ENCODE assay signal across 11 cellular contexts in the genomic region with DNA sequence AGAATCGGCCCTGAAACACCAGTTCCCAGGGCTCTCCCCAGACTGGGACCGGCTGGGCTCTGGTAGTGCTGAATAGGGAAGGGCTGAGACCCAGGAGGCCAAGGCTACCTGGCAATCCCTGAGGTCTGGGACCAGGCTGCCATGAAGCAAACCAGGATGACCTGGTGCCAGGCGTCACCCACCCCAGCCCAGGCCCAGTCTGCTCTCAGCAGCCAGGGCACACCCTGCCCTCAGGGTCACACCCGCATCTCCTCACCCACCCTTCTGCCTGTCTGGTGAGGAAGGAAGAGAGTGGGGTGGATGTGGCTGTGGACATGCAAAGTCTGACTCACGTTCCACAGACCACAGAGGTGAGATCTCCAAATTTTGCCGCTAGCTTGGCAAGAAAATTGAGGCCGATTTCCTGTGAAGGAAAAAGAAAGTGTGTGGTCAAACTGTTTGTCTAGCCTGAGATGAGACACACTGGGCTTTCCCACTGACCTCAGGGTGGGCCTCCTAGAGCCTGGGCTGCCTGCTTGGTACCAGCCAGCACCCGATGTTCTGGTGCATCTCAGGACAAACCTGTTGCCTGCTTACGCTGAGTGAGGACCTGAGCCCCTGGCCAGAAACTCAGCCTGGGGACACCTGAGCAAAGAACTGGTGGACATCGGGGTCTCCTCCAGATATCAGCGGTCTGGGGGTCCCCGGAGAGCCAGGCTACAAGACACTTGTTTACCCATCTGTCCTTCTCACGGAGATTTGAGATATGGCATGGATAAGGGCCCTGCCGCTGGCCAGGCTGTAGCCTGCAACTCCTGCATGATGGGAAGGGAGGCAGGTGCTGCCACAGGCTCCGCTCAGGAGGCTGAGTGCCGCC. TPM values are rescaled to one million over a fixed set of nuclear protein-coding genes. Genes with fewer than 3 reads are reported as not detected.
DNase-seq lines count a peak whose midpoint lies in the region; ATAC-seq and TF ChIP-seq lines count a peak whose summit lies in the region.
"Had no signal": no experiment of that assay in that cellular context is flagged by ENCODE, and none has a peak within 500 bp of the region (broad histone marks: within the 10 kb centered on the region; RNA-seq: fewer than 3 reads in every experiment).

No MANE protein-coding gene starts in this region.

- H3K9me3 Mint-ChIP-seq in activated CD8-positive, alpha-beta memory T cell treated with anti-CD3 and anti-CD28 coated beads, Interleukin-2, amount 10 ng/mL, durations not matched to agents 7 days and 5 days (ENCODE audit: low read depth): no peaks in the 10 kb centered on the region
- H3K9me3 Mint-ChIP-seq in activated naive CD4-positive, alpha-beta T cell treated with anti-CD3 and anti-CD28 coated beads, Interleukin-2, amount 50 U/mL, for 72 hours: no peaks in the 10 kb centered on the region
- no peaks in the 10 kb centered on the region for H3K9me3 Mint-ChIP-seq in stimulated activated effector memory CD8-positive, alpha-beta T cell treated with anti-CD3 and anti-CD28 coated beads, Interleukin-12 subunit alpha, Interleukin-12 subunit beta, amount 100 ng/mL, for 72 hours

- no peak for TF ChIP-seq CTCF in esophagus squamous epithelium (IDR thresholded peaks at IDR 0.05)

- H3K4me3 Mint-ChIP-seq in activated CD8-positive, alpha-beta memory T cell treated with anti-CD3 and anti-CD28 coated beads, Interleukin-2, amount 10 ng/mL, durations not matched to agents 7 days and 5 days: peak overlapping the region; percentile 18
- H3K4me3 Mint-ChIP-seq in stimulated activated effector memory CD8-positive, alpha-beta T cell treated with anti-CD3 and anti-CD28 coated beads, Interleukin-12 subunit alpha, Interleukin-12 subunit beta, amount 100 ng/mL, for 72 hours: peak overlapping the region; percentile 12

- no peaks in the 10 kb centered on the region for H3K9me3 ChIP-seq in esophagus squamous epithelium

- H3K27ac ChIP-seq in esophagus squamous epithelium: peak overlapping the region in 1 of 4 donors; percentile 5

- peak; percentile 89 for DNase-seq in activated CD8-positive, alpha-beta memory T cell treated with anti-CD3 and anti-CD28 coated beads, Interleukin-2, amount 10 ng/mL, durations not matched to agents 7 days and 5 days
- no peak for DNase-seq in activated CD8-positive, alpha-beta memory T cell treated with anti-CD3 and anti-CD28 coated beads for 24 hours
- DNase-seq in T-helper 22 cell (ENCODE audit: low read depth): peak; percentile 36
- DNase-seq in activated naive CD4-positive, alpha-beta T cell treated with anti-CD3 and anti-CD28 coated beads, Interleukin-2, amount 50 U/mL, for 72 hours (ENCODE audit: low spot score in 2 of 2): no peak
- peak; percentile 61 to 84 for DNase-seq in stimulated activated effector memory CD8-positive, alpha-beta T cell treated with anti-CD3 and anti-CD28 coated beads, Interleukin-12 subunit alpha, Interleukin-12 subunit beta, amount 100 ng/mL, for 72 hours (ENCODE audit: low spot score in 2 of 2)
- DNase-seq in esophagus squamous epithelium (lab: John Stamatoyannopoulos, UW): no peak
- no peak for DNase-seq in NCI-H2029 (lab: John Stamatoyannopoulos, UW)
- no peak for DNase-seq in NCI-H2196 treated with DMSO at 0.1 percent for 48 hours (lab: John Stamatoyannopoulos, UW; ENCODE audit: unreplicated experiment)
- DNase-seq: NCI-H2081 treated with DMSO at 0.1 percent for 48 hours had no signal

- H3K27me3 Mint-ChIP-seq in activated CD8-positive, alpha-beta memory T cell treated with anti-CD3 and anti-CD28 coated beads, Interleukin-2, amount 10 ng/mL, durations not matched to agents 7 days and 5 days: peaks cover 10% of the 10 kb centered on the region

- peaks cover 0 to 3% (median 0%) of the 10 kb centered on the region in 3 donors for H3K4me1 ChIP-seq in esophagus squamous epithelium

- intact Hi-C loops in esophagus squamous epithelium (cut with DNase I): loop anchor here (5.0 kb wide), 1 partner anchor 73 kb away; no protein-coding TSS in a partner anchor

- WGBS in esophagus squamous epithelium, 2 donors: 57 to 60% methylated on average over 7 to 8 of the region's 16 CpGs

- peak; percentile 78 for ATAC-seq in activated CD8-positive, alpha-beta memory T cell treated with anti-CD3 and anti-CD28 coated beads, Interleukin-2, amount 10 ng/mL, durations not matched to agents 7 days and 5 days
- ATAC-seq in activated naive CD4-positive, alpha-beta T cell treated with anti-CD3 and anti-CD28 coated beads, Interleukin-2, amount 50 U/mL, for 72 hours: peak; percentile 78 to 88
- peak; percentile 94 for ATAC-seq in stimulated activated effector memory CD8-positive, alpha-beta T cell treated with anti-CD3 and anti-CD28 coated beads, Interleukin-12 subunit alpha, Interleukin-12 subunit beta, amount 100 ng/mL, for 72 hours

- peak overlapping the region; percentile 58 for H3K27ac Mint-ChIP-seq in activated CD8-positive, alpha-beta memory T cell treated with anti-CD3 and anti-CD28 coated beads, Interleukin-2, amount 10 ng/mL, durations not matched to agents 7 days and 5 days
- H3K27ac Mint-ChIP-seq in activated naive CD4-positive, alpha-beta T cell treated with anti-CD3 and anti-CD28 coated beads, Interleukin-2, amount 50 U/mL, for 72 hours: no peak overlapping the region
- no peak overlapping the region for H3K27ac Mint-ChIP-seq in stimulated activated effector memory CD8-positive, alpha-beta T cell treated with anti-CD3 and anti-CD28 coated beads, Interleukin-12 subunit alpha, Interleukin-12 subunit beta, amount 100 ng/mL, for 72 hours

- no peaks in the 10 kb centered on the region for H3K36me3 Mint-ChIP-seq in activated CD8-positive, alpha-beta memory T cell treated with anti-CD3 and anti-CD28 coated beads, Interleukin-2, amount 10 ng/mL, durations not matched to agents 7 days and 5 days
- no peaks in the 10 kb centered on the region for H3K36me3 Mint-ChIP-seq in activated naive CD4-positive, alpha-beta T cell treated with anti-CD3 and anti-CD28 coated beads, Interleukin-2, amount 50 U/mL, for 72 hours
- no peaks in the 10 kb centered on the region for H3K36me3 Mint-ChIP-seq in stimulated activated effector memory CD8-positive, alpha-beta T cell treated with anti-CD3 and anti-CD28 coated beads, Interleukin-12 subunit alpha, Interleukin-12 subunit beta, amount 100 ng/mL, for 72 hours

- H3K4me3 ChIP-seq in esophagus squamous epithelium: no peak overlapping the region

- H3K27me3 ChIP-seq in esophagus squamous epithelium: peaks cover 0 to 33% (median 0%) of the 10 kb centered on the region in 4 donors

- H3K4me1 Mint-ChIP-seq in activated CD8-positive, alpha-beta memory T cell treated with anti-CD3 and anti-CD28 coated beads, Interleukin-2, amount 10 ng/mL, durations not matched to agents 7 days and 5 days: peaks cover 19% of the 10 kb centered on the region
- no peaks in the 10 kb centered on the region for H3K4me1 Mint-ChIP-seq in stimulated activated effector memory CD8-positive, alpha-beta T cell treated with anti-CD3 and anti-CD28 coated beads, Interleukin-12 subunit alpha, Interleukin-12 subunit beta, amount 100 ng/mL, for 72 hours

- TF ChIP-seq POLR2A in esophagus squamous epithelium (IDR thresholded peaks at IDR 0.05): no peak

- CTCF ChIA-PET in activated CD8-positive, alpha-beta memory T cell treated with anti-CD3 and anti-CD28 coated beads, Interleukin-2, amount 10 ng/mL, durations not matched to agents 7 days and 5 days (lab: Charles Lee): interaction anchor here (0.9 to 2.0 kb wide), 4 partner anchors 15 to 73 kb away, joined by 3 to 8 read pairs (median 3); no protein-coding TSS in a partner anchor

- no peaks in the 10 kb centered on the region for H3K36me3 ChIP-seq in esophagus squamous epithelium

RNA-seq across cellular contexts. Expression of a gene that starts 6.3 kb away (rescaled TPM):
- total RNA-seq in activated CD8-positive, alpha-beta memory T cell treated with anti-CD3 and anti-CD28 coated beads, Interleukin-2, amount 10 ng/mL, durations not matched to agents 7 days and 5 days: 10 to 100 TPM; 36.7 to 51.7 TPM
- 1 to 10 TPM; 3.4 to 4.0 TPM for total RNA-seq in activated naive CD4-positive, alpha-beta T cell treated with anti-CD3 and anti-CD28 coated beads, Interleukin-2, amount 50 U/mL, for 72 hours
- 1 to 10 TPM in 2 of 4 donors, under 1 TPM in 1, not detected in 1; 0.44 to 3.2 (median 1.6) TPM for total RNA-seq in esophagus squamous epithelium
- total RNA-seq: glomerular endothelial cell had no signal

RNA-seq across cellular contexts. Expression of a gene that starts 17.7 kb away (rescaled TPM):
- 100 to 1,000 TPM; 284 to 377 TPM for total RNA-seq in activated CD8-positive, alpha-beta memory T cell treated with anti-CD3 and anti-CD28 coated beads, Interleukin-2, amount 10 ng/mL, durations not matched to agents 7 days and 5 days
- total RNA-seq in activated naive CD4-positive, alpha-beta T cell treated with anti-CD3 and anti-CD28 coated beads, Interleukin-2, amount 50 U/mL, for 72 hours: 100 to 1,000 TPM in 1 of 2 donors, 10 to 100 TPM in 1; 59.0 to 114 TPM
- total RNA-seq in esophagus squamous epithelium: 100 to 1,000 TPM; 214 to 483 (median 313) TPM

RNA-seq across cellular contexts. Expression of a gene that starts 18.0 kb away (rescaled TPM):
- total RNA-seq in activated CD8-positive, alpha-beta memory T cell treated with anti-CD3 and anti-CD28 coated beads, Interleukin-2, amount 10 ng/mL, durations not matched to agents 7 days and 5 days: not detected
- total RNA-seq in activated naive CD4-positive, alpha-beta T cell treated with anti-CD3 and anti-CD28 coated beads, Interleukin-2, amount 50 U/mL, for 72 hours: not detected
- 1 to 10 TPM in 2 of 4 donors, under 1 TPM in 2; 0.48 to 1.3 (median 0.89) TPM for total RNA-seq in esophagus squamous epithelium
- total RNA-seq: dermis microvascular lymphatic vessel endothelial cell, glomerular endothelial cell had no signal

RNA-seq across cellular contexts. Expression of a gene that starts 45.4 kb away (rescaled TPM):
- 10 to 100 TPM; 34.1 to 34.5 TPM for total RNA-seq in activated CD8-positive, alpha-beta memory T cell treated with anti-CD3 and anti-CD28 coated beads, Interleukin-2, amount 10 ng/mL, durations not matched to agents 7 days and 5 days
- 10 to 100 TPM; 38.2 to 57.2 TPM for total RNA-seq in activated naive CD4-positive, alpha-beta T cell treated with anti-CD3 and anti-CD28 coated beads, Interleukin-2, amount 50 U/mL, for 72 hours
- total RNA-seq in esophagus squamous epithelium: 10 to 100 TPM; 17.3 to 29.8 (median 24.5) TPM

Comparison
In these comparisons a context has a peak if more than half of its experiments do, and no peak if none do; other contexts are left out.
1. DNase-seq: peak in activated CD8-positive, alpha-beta memory T cell treated with anti-CD3 and anti-CD28 coated beads, Interleukin-2, amount 10 ng/mL, durations not matched to agents 7 days and 5 days (single experiment), T-helper 22 cell (single experiment) and stimulated activated effector memory CD8-positive, alpha-beta T cell treated with anti-CD3 and anti-CD28 coated beads, Interleukin-12 subunit alpha, Interleukin-12 subunit beta, amount 100 ng/mL, for 72 hours (2 of 2); none in activated CD8-positive, alpha-beta memory T cell treated with anti-CD3 and anti-CD28 coated beads for 24 hours (single experiment), activated naive CD4-positive, alpha-beta T cell treated with anti-CD3 and anti-CD28 coated beads, Interleukin-2, amount 50 U/mL, for 72 hours (0 of 2), esophagus squamous epithelium (single experiment), NCI-H2029 (single experiment) and NCI-H2196 treated with DMSO at 0.1 percent for 48 hours (single experiment).
2. RNA of a gene that starts 6.3 kb away (total RNA-seq): 36.7 to 51.7 TPM in activated CD8-positive, alpha-beta memory T cell treated with anti-CD3 and anti-CD28 coated beads, Interleukin-2, amount 10 ng/mL, durations not matched to agents 7 days and 5 days; 3.4 to 4.0 TPM in activated naive CD4-positive, alpha-beta T cell treated with anti-CD3 and anti-CD28 coated beads, Interleukin-2, amount 50 U/mL, for 72 hours and 0.44 to 3.2 TPM in esophagus squamous epithelium; every median in the first group is over 4 times any median in the second.
3. Peak in every context shown above with its lines, with median percentiles within 50 percentile points of each other: ATAC-seq.